In the genomic region with DNA sequence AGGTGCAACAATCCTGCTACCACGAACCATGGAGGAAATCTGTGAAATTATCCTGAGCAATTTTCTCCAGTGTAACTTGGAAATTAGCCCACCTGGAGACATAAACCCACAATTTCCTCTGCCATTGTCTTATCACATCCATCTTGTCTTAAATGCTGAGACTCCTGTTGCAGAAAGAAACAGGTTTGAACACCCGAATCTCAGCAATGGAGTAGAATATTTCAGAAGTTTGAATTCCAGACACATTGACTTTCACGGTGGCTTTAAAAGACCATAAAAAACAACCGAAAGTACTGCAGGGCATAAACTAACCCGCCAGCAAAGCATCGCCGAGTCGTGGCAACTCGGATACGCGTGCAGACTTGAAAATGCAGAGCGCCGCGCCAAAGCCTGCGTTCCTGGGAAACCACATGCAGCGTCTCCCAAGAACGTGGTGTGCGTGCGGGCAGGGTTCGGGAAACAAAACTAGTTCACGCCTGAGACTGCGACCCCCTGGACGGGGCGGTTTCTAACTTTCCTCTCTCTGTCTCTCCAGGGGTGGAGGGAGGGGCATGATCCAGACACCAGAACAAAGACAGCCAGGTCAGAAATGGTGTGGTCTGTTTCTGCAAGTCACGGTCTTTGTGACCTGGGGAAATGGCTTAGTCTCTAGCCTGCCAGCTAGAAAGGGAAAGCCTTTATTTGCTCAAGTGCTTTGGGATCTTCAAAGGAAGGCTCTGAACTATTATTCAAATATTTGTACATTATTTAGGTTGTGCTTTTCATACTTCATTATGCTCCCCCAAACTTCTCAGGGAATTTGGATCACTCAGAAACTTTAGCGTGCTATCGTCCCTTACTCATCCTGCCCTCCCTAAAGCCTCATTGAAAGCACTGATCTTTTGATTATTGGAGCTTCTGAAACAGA, we compare ENCODE assay signal across 8 cellular contexts. TPM values are rescaled to one million over a fixed set of nuclear protein-coding genes. Genes with fewer than 3 reads are reported as not detected.
DNase-seq lines count a peak whose midpoint lies in the region; ATAC-seq, FAIRE-seq and TF ChIP-seq lines count a peak whose summit lies in the region.

No MANE protein-coding gene starts in this region.

- peak overlapping the region; percentile 75 for H3K4me3 Mint-ChIP-seq in MCF 10A (ENCODE audit: unreplicated experiment)
- H3K4me3 Mint-ChIP-seq in stimulated activated memory B cell treated with anti-CD40 and anti-IgM and Interleukin-4, amounts not matched to agents 10 μg/mL and 1 μg/mL and 100 μg/mL, for 72 hours: peak overlapping the region; percentile 36

- DNase-seq in GM04504 (ENCODE audit: low read depth) (peak; percentile 38), NCI-H1105 (lab: John Stamatoyannopoulos, UW) (peak; percentile 37), MCF 10A (ENCODE audit: unreplicated experiment) (peak; percentile 69), keratinocyte (ENCODE audit: low read depth, low spot score) (peak; percentile 5), mesenteric fat pad (ENCODE audit: low spot score) (no peak), NCI-H2029 treated with DMSO at 0.1 percent for 48 hours (lab: John Stamatoyannopoulos, UW) (no peak)

- no peaks in the 10 kb centered on the region for H3K36me3 Mint-ChIP-seq in MCF 10A (ENCODE audit: insufficient read depth, unreplicated experiment)
- no peaks in the 10 kb centered on the region for H3K36me3 Mint-ChIP-seq in stimulated activated memory B cell treated with anti-CD40 and anti-IgM and Interleukin-4, amounts not matched to agents 10 μg/mL and 1 μg/mL and 100 μg/mL, for 72 hours

- H3K9ac ChIP-seq in keratinocyte (ENCODE audit: control insufficient read depth, extremely low read depth, insufficient read depth, low read length): peak overlapping the region; percentile 69

- H3K4me1 ChIP-seq in keratinocyte (ENCODE audit: control insufficient read depth, extremely low read depth, insufficient read depth, low read length): peaks cover 23% of the 10 kb centered on the region

- H3K4me2 ChIP-seq in keratinocyte (ENCODE audit: control insufficient read depth, extremely low read depth, insufficient read depth, low read depth, low read length): peak overlapping the region; percentile 97

- H3K9me3 Mint-ChIP-seq in MCF 10A (ENCODE audit: unreplicated experiment): no peaks in the 10 kb centered on the region
- no peaks in the 10 kb centered on the region for H3K9me3 Mint-ChIP-seq in stimulated activated memory B cell treated with anti-CD40 and anti-IgM and Interleukin-4, amounts not matched to agents 10 μg/mL and 1 μg/mL and 100 μg/mL, for 72 hours

- H3K79me2 ChIP-seq in keratinocyte (ENCODE audit: control insufficient read depth, insufficient read depth, low read length): no peaks in the 10 kb centered on the region

- no peak for FAIRE-seq in keratinocyte (lab: Jason Lieb, UNC)

- peak overlapping the region; percentile 81 for H3K27ac ChIP-seq in keratinocyte (ENCODE audit: control insufficient read depth, insufficient read depth, low read length)

- peaks cover 17% of the 10 kb centered on the region for H3K4me1 Mint-ChIP-seq in MCF 10A (ENCODE audit: insufficient read depth, unreplicated experiment)
- peaks cover 8% of the 10 kb centered on the region for H3K4me1 Mint-ChIP-seq in stimulated activated memory B cell treated with anti-CD40 and anti-IgM and Interleukin-4, amounts not matched to agents 10 μg/mL and 1 μg/mL and 100 μg/mL, for 72 hours

- H3K36me3 ChIP-seq in keratinocyte (ENCODE audit: control insufficient read depth in 2 of 2, extremely low read depth in 1 of 2, insufficient read depth in 2 of 2, low read length in 2 of 2): no peaks in the 10 kb centered on the region

- CTCF ChIA-PET in MCF 10A (lab: Yijun Ruan, JAX): interaction anchor here (0.6 to 1.7 kb wide), 2 partner anchors 139 to 191 kb away, joined by 3 to 8 read pairs; no protein-coding TSS in a partner anchor

- intact Hi-C loops in MCF 10A (cut with micrococcal nuclease): no loop called here

- dilution Hi-C loops in keratinocyte (cut with MboI; ENCODE audit: extremely low pct_ligation_motif_present, low sequenced_read_pairs): no loop called here

- no peaks in the 10 kb centered on the region for H3K27me3 ChIP-seq in keratinocyte (ENCODE audit: control insufficient read depth, extremely low read depth, insufficient read depth, low read length)

- ATAC-seq in stimulated activated memory B cell treated with anti-CD40 and anti-IgM and Interleukin-4, amounts not matched to agents 10 μg/mL and 1 μg/mL and 100 μg/mL, for 72 hours: no peak
- ATAC-seq in HG03097 (IDR thresholded peaks at IDR 0.05; ENCODE audit: low FRiP score, unreplicated experiment): no peak

- no peaks in the 10 kb centered on the region for H3K9me1 ChIP-seq in keratinocyte (ENCODE audit: control insufficient read depth, extremely low read depth, insufficient read depth, low read length)

- peak overlapping the region; percentile 72 for H3K27ac Mint-ChIP-seq in MCF 10A (ENCODE audit: low read depth, unreplicated experiment)
- H3K27ac Mint-ChIP-seq in stimulated activated memory B cell treated with anti-CD40 and anti-IgM and Interleukin-4, amounts not matched to agents 10 μg/mL and 1 μg/mL and 100 μg/mL, for 72 hours: no peak overlapping the region

- POLR2A ChIA-PET in MCF 10A (lab: Yijun Ruan, JAX): interaction anchor here (0.8 to 1.9 kb wide), 3 partner anchors 26 to 30 kb away, joined by 3 to 14 read pairs (median 3); a partner anchor contains a TSS

- H3K4me3 ChIP-seq in keratinocyte (ENCODE audit: control insufficient read depth in 2 of 3, extremely low read depth in 1 of 3, insufficient read depth in 2 of 3, low read depth in 1 of 3, low read length in 3 of 3): peak overlapping the region; percentile 32 to 69 (median 65)

- TF ChIP-seq CTCF in MCF 10A (IDR thresholded peaks at IDR 0.05; ENCODE audit: unreplicated experiment) (no peak), keratinocyte (optimal IDR thresholded peaks at IDR 0.05 in 1 of 3, IDR thresholded peaks at IDR 0.05 in 1 of 3, conservative IDR thresholded peaks at IDR 0.05 in 1 of 3; ENCODE audit: extremely low read depth in 1 of 3, insufficient read depth in 2 of 3, low read length in 3 of 3) (no peak)

- BruUV-seq in MCF 10A (replicated peaks; lab: Mats Ljungman, UMichigan): no TSS peak

- no peaks in the 10 kb centered on the region for H4K20me1 ChIP-seq in keratinocyte (ENCODE audit: control insufficient read depth, extremely low read depth, insufficient read depth, low read length)

- H3K27me3 Mint-ChIP-seq in MCF 10A (ENCODE audit: insufficient read depth, unreplicated experiment): no peaks in the 10 kb centered on the region
- H3K27me3 Mint-ChIP-seq in stimulated activated memory B cell treated with anti-CD40 and anti-IgM and Interleukin-4, amounts not matched to agents 10 μg/mL and 1 μg/mL and 100 μg/mL, for 72 hours: peaks cover 62% of the 10 kb centered on the region

- no peaks in the 10 kb centered on the region for H3K9me3 ChIP-seq in keratinocyte (ENCODE audit: control insufficient read depth, low read depth, low read length)

- peak overlapping the region; percentile 96 for H2AFZ ChIP-seq in keratinocyte (ENCODE audit: control insufficient read depth, low read length)

RNA-seq across cellular contexts. Expression of a gene that starts 26.9 kb away (rescaled TPM):
- total RNA-seq in MCF 10A (2022) (29.5 and 37.9 TPM in 2 replicates), mesenteric fat pad (5.9 TPM)
- polyA plus RNA-seq in keratinocyte: 18.7 to 57.6 TPM (median 32.1 TPM) in 3 replicates
- 48.7 TPM for polyA plus RNA-seq in keratinocyte (2011; ENCODE audit: low read depth)
- polyA plus RNA-seq in keratinocyte (2011; cell fraction: cytosol; rRNA removed): 47.7 and 50.2 TPM in 2 replicates
- 33.7 and 34.6 TPM in 2 replicates for polyA plus RNA-seq in keratinocyte (2011; cell fraction: nucleus; rRNA removed)
- 49.3 and 53.0 TPM in 2 replicates for polyA plus RNA-seq in keratinocyte (2012; ENCODE audit: low replicate concordance)
- 33.7 to 42.3 TPM (median 35.1 TPM) in 3 replicates for polyA minus RNA-seq in keratinocyte
- 30.9 TPM for polyA minus RNA-seq in keratinocyte (2011; cell fraction: cytosol; rRNA and poly(A)+ RNA removed)
- 25.3 and 31.6 TPM in 2 replicates for polyA minus RNA-seq in keratinocyte (2011; cell fraction: nucleus; rRNA and poly(A)+ RNA removed)

Comparison
In these comparisons a context has a peak if more than half of its experiments do, and no peak if none do; other contexts are left out.
1. DNase-seq: peak in GM04504 (single experiment), NCI-H1105 (single experiment), MCF 10A (single experiment) and keratinocyte (single experiment); none in mesenteric fat pad (single experiment) and NCI-H2029 treated with DMSO at 0.1 percent for 48 hours (single experiment).